10 cellular contexts compared by ENCODE assay signal in the genomic region with DNA sequence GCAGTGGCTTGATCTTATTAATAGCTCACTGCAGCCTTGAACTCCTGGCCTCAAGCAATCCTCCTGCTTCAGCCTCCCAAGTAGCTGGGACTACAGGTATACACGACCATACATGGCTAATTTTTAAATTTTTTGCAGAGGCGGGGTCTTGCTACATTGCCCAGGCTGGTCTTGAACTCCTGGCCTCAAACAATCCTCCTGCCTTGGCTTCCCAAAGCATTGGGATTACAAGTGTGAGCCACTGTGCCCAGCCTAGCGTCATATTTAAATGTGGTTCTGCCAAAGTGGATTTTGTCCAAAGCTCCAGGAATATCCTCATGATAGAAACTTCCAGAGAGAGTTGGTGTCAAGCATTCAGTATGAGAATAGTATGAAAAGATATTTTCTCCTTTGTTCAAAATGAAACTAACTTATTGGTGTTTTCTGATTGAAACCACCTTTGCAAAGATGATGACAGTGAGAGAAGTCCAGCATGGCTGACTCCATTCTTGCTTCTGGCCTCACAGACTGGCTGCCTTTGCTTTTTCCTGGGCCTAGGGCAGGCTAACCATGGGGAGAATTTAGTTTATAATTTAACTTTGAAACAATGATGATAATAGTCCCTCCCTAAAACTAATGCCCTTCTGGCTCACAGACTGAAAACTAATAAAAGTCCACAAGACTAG.
DNase-seq lines count a peak whose midpoint lies in the region; ATAC-seq and TF ChIP-seq lines count a peak whose summit lies in the region.
"Had no signal": no experiment of that assay in that cellular context is flagged by ENCODE, and none has a peak within 500 bp of the region (broad histone marks: within the 10 kb centered on the region; RNA-seq: fewer than 3 reads in every experiment).

No MANE protein-coding gene starts in this region.

- no peaks in the 10 kb centered on the region for H3K36me3 ChIP-seq in left lung
- H3K36me3 ChIP-seq in mucosa of descending colon (ENCODE audit: low read depth), result no peaks in the 10 kb centered on the region

- no peak overlapping the region for H3K4me3 ChIP-seq in left lung
- H3K4me3 ChIP-seq in mucosa of descending colon, result no peak overlapping the region

- H3K4me3 Mint-ChIP-seq in activated naive CD4-positive, alpha-beta T cell treated with anti-CD3 and anti-CD28 coated beads for 36 hours, result no peak overlapping the region
- H3K4me3 Mint-ChIP-seq in activated T-cell treated with anti-CD3 and anti-CD28 coated beads, Interleukin-2, amount 50 U/mL, for 72 hours, result peak overlapping the region; percentile 59 to 75
- peak overlapping the region; percentile 52 for H3K4me3 Mint-ChIP-seq in stimulated activated effector memory CD8-positive, alpha-beta T cell treated with anti-CD3 and anti-CD28 coated beads, Interleukin-12 subunit alpha, Interleukin-12 subunit beta, amount 100 ng/mL, for 72 hours

- peaks cover 5% of the 10 kb centered on the region for H3K9me3 Mint-ChIP-seq in activated naive CD4-positive, alpha-beta T cell treated with anti-CD3 and anti-CD28 coated beads for 36 hours
- peaks cover 3 to 4% of the 10 kb centered on the region in 2 donors for H3K9me3 Mint-ChIP-seq in activated T-cell treated with anti-CD3 and anti-CD28 coated beads, Interleukin-2, amount 50 U/mL, for 72 hours
- no peaks in the 10 kb centered on the region for H3K9me3 Mint-ChIP-seq in stimulated activated effector memory CD8-positive, alpha-beta T cell treated with anti-CD3 and anti-CD28 coated beads, Interleukin-12 subunit alpha, Interleukin-12 subunit beta, amount 100 ng/mL, for 72 hours
- H3K9me3 Mint-ChIP-seq: immature natural killer cell had no signal

- ATAC-seq in HG02870 (IDR thresholded peaks at IDR 0.05; ENCODE audit: unreplicated experiment) (peak; percentile 27), left lung (no peak), mucosa of descending colon (no peak)
- ATAC-seq in activated T-cell treated with anti-CD3 and anti-CD28 coated beads, Interleukin-2, amount 50 U/mL, for 72 hours (replicated peaks in 1 of 2), result peak; percentile 22 to 32
- ATAC-seq in stimulated activated effector memory CD8-positive, alpha-beta T cell treated with anti-CD3 and anti-CD28 coated beads, Interleukin-12 subunit alpha, Interleukin-12 subunit beta, amount 100 ng/mL, for 72 hours, result peak; percentile 43

- peak overlapping the region; percentile 91 for H3K27ac Mint-ChIP-seq in activated naive CD4-positive, alpha-beta T cell treated with anti-CD3 and anti-CD28 coated beads for 36 hours
- H3K27ac Mint-ChIP-seq in activated T-cell treated with anti-CD3 and anti-CD28 coated beads, Interleukin-2, amount 50 U/mL, for 72 hours, result peak overlapping the region; percentile 96
- H3K27ac Mint-ChIP-seq in stimulated activated effector memory CD8-positive, alpha-beta T cell treated with anti-CD3 and anti-CD28 coated beads, Interleukin-12 subunit alpha, Interleukin-12 subunit beta, amount 100 ng/mL, for 72 hours, result peak overlapping the region; percentile 94

- DNase-seq in activated naive CD4-positive, alpha-beta T cell treated with anti-CD3 and anti-CD28 coated beads for 36 hours, result peak; percentile 19
- DNase-seq in activated naive CD4-positive, alpha-beta T cell treated with Interleukin-2 at 50 U/mL for 16 hours, result no peak
- peak; percentile 31 to 34 for DNase-seq in activated T-cell treated with anti-CD3 and anti-CD28 coated beads, Interleukin-2, amount 50 U/mL, for 72 hours
- peak in 1 of 2 donors; percentile 67 for DNase-seq in stimulated activated effector memory CD8-positive, alpha-beta T cell treated with anti-CD3 and anti-CD28 coated beads, Interleukin-12 subunit alpha, Interleukin-12 subunit beta, amount 100 ng/mL, for 72 hours (ENCODE audit: low spot score in 2 of 2)
- DNase-seq in left lung, result no peak
- no peak for DNase-seq in mucosa of descending colon
- no peak for DNase-seq in DMS53 treated with DMSO at 0.1 percent for 48 hours (lab: John Stamatoyannopoulos, UW; ENCODE audit: unreplicated experiment)
- DNase-seq: immature natural killer cell, SHP77 had no signal

- peaks cover 48% of the 10 kb centered on the region for H3K36me3 Mint-ChIP-seq in activated naive CD4-positive, alpha-beta T cell treated with anti-CD3 and anti-CD28 coated beads for 36 hours (ENCODE audit: low read depth)
- peaks cover 17 to 49% of the 10 kb centered on the region in 2 donors for H3K36me3 Mint-ChIP-seq in activated T-cell treated with anti-CD3 and anti-CD28 coated beads, Interleukin-2, amount 50 U/mL, for 72 hours (ENCODE audit: insufficient read depth in 2 of 2)
- peaks cover 48% of the 10 kb centered on the region for H3K36me3 Mint-ChIP-seq in stimulated activated effector memory CD8-positive, alpha-beta T cell treated with anti-CD3 and anti-CD28 coated beads, Interleukin-12 subunit alpha, Interleukin-12 subunit beta, amount 100 ng/mL, for 72 hours

- H3K4me1 Mint-ChIP-seq in activated naive CD4-positive, alpha-beta T cell treated with anti-CD3 and anti-CD28 coated beads for 36 hours (ENCODE audit: low read depth), result peaks cover 44% of the 10 kb centered on the region
- peaks cover 77% of the 10 kb centered on the region for H3K4me1 Mint-ChIP-seq in activated T-cell treated with anti-CD3 and anti-CD28 coated beads, Interleukin-2, amount 50 U/mL, for 72 hours (ENCODE audit: low read depth)
- peaks cover 38% of the 10 kb centered on the region for H3K4me1 Mint-ChIP-seq in stimulated activated effector memory CD8-positive, alpha-beta T cell treated with anti-CD3 and anti-CD28 coated beads, Interleukin-12 subunit alpha, Interleukin-12 subunit beta, amount 100 ng/mL, for 72 hours

- H3K4me1 ChIP-seq in left lung, result peaks cover 13% of the 10 kb centered on the region in 2 donors
- H3K4me1 ChIP-seq in mucosa of descending colon (ENCODE audit: low read depth), result no peaks in the 10 kb centered on the region

- peak overlapping the region in 1 of 2 donors; percentile 28 for H3K27ac ChIP-seq in left lung

- no peaks in the 10 kb centered on the region for H3K27me3 ChIP-seq in left lung

- TF ChIP-seq CTCF in left lung (IDR thresholded peaks at IDR 0.05), result no peak
- no peak for TF ChIP-seq CTCF in mucosa of descending colon (IDR thresholded peaks at IDR 0.05)

- H3K9me3 ChIP-seq in left lung (peaks cover 0 to 12% of the 10 kb centered on the region in 2 donors), mucosa of descending colon (peaks cover 4% of the 10 kb centered on the region)

- CTCF ChIA-PET in activated naive CD4-positive, alpha-beta T cell treated with anti-CD3 and anti-CD28 coated beads for 36 hours (lab: Charles Lee), result interaction anchor here (1.1 kb wide), 1 partner anchor 18 kb away, joined by 3 read pairs; no protein-coding TSS in a partner anchor

- intact Hi-C loops in activated naive CD4-positive, alpha-beta T cell treated with anti-CD3 and anti-CD28 coated beads for 36 hours (cut with micrococcal nuclease), result loop anchor here (1.0 to 10.0 kb wide), 13 partner anchors 20 to 716 kb away; partner anchors contain the start of genes ABCE1, ANAPC10, MMAA and OTUD4
- intact Hi-C loops in left lung (cut with DNase I), result no loop called here
- intact Hi-C loops in mucosa of descending colon (cut with DNase I, micrococcal nuclease), result no loop called here

- H3K27me3 Mint-ChIP-seq in activated naive CD4-positive, alpha-beta T cell treated with anti-CD3 and anti-CD28 coated beads for 36 hours (ENCODE audit: low read depth), result no peaks in the 10 kb centered on the region
- H3K27me3 Mint-ChIP-seq in activated T-cell treated with anti-CD3 and anti-CD28 coated beads, Interleukin-2, amount 50 U/mL, for 72 hours (ENCODE audit: low read depth), result no peaks in the 10 kb centered on the region

Comparison
In these comparisons a context has a peak if more than half of its experiments do, and no peak if none do; other contexts are left out.
1. DNase-seq: peak in activated naive CD4-positive, alpha-beta T cell treated with anti-CD3 and anti-CD28 coated beads for 36 hours (single experiment) and activated T-cell treated with anti-CD3 and anti-CD28 coated beads, Interleukin-2, amount 50 U/mL, for 72 hours (2 of 2); none in activated naive CD4-positive, alpha-beta T cell treated with Interleukin-2 at 50 U/mL for 16 hours (single experiment), left lung (0 of 2), mucosa of descending colon (0 of 3) and DMS53 treated with DMSO at 0.1 percent for 48 hours (single experiment).
2. ATAC-seq: peak in HG02870 (single experiment), activated T-cell treated with anti-CD3 and anti-CD28 coated beads, Interleukin-2, amount 50 U/mL, for 72 hours (2 of 2) and stimulated activated effector memory CD8-positive, alpha-beta T cell treated with anti-CD3 and anti-CD28 coated beads, Interleukin-12 subunit alpha, Interleukin-12 subunit beta, amount 100 ng/mL, for 72 hours (single experiment); none in left lung (single experiment) and mucosa of descending colon (single experiment).
3. Peak in every context shown above with its lines, with median percentiles within 50 percentile points of each other: H3K27ac Mint-ChIP-seq.